Comparison of ENCODE assay signal across 21 cellular contexts in genomic region chr3:50545781-50546180, GRCh38. TPM values are rescaled to one million over a fixed set of nuclear protein-coding genes. Genes with fewer than 3 reads are reported as not detected.
DNase-seq lines count a peak whose midpoint lies in the region; ATAC-seq, FAIRE-seq and TF ChIP-seq lines count a peak whose summit lies in the region.
"Had no signal": no experiment of that assay in that cellular context is flagged by ENCODE, and none has a peak within 500 bp of the region (broad histone marks: within the 10 kb centered on the region; RNA-seq: fewer than 3 reads in every experiment).

No MANE protein-coding gene starts in this region.

- no peak overlapping the region for H3K56ac ChIP-seq in H9 (ENCODE audit: insufficient read length, low read depth, low read length)
- H3K56ac ChIP-seq in H1 (replicated peaks; ENCODE audit: insufficient read length, low read depth, low read length) = no peak overlapping the region

- H2BK120ac ChIP-seq in H9 (ENCODE audit: low read depth, low read length, poor library complexity, severe bottlenecking) (no peak overlapping the region), H1 (replicated peaks; ENCODE audit: low read depth, low read length) (no peak overlapping the region)

- H3K4me1 Mint-ChIP-seq in H9 (peaks cover 26 to 35% of the 10 kb centered on the region in 2 experiments), immature natural killer cell (peaks cover 36% of the 10 kb centered on the region in 2 donors)
- H3K4me1 Mint-ChIP-seq: B cell had no signal

- WGBS in H9 (ENCODE audit: extremely low coverage, insufficient read length, low lambda C conversion rate) = no CpG with 5 or more reads among the region's 1 CpG
- WGBS in H1 (ENCODE audit: extremely low coverage in 1 of 2, insufficient coverage in 1 of 2, insufficient read length in 1 of 2, insufficient replicate concordance in 2 of 2, low coverage in 1 of 2, low lambda C conversion rate in 2 of 2, missing lambda C conversion rate in 1 of 2), 2 experiments = 85% methylated on average over 1 of the region's 1 CpG; no CpG with 5 or more reads in 1 of the 2 experiments

- peaks cover 3% of the 10 kb centered on the region; the same call in 1 of the 2 replicates for H3K27me3 Mint-ChIP-seq in H9 (ENCODE audit: low read depth)
- H3K27me3 Mint-ChIP-seq in immature natural killer cell (ENCODE audit: low read depth in 3 of 3) = peaks cover 0 to 2% (median 1%) of the 10 kb centered on the region in 3 donors

- H3K4me3 ChIP-seq in H1 (ENCODE audit: extremely low read depth in 1 of 4, insufficient read depth in 2 of 4, low read depth in 3 of 4, low read length in 4 of 4) = no peak overlapping the region
- H3K4me3 ChIP-seq: BLaER1 treated with 17β-estradiol and CSF1 and Interleukin-3, amounts not matched to agents 10 nM and 100 nM; GM12878; K562 had no signal

- no peaks in the 10 kb centered on the region for H3K36me3 ChIP-seq in H1 (ENCODE audit: control insufficient read depth in 2 of 4, insufficient read depth in 4 of 4, low read length in 3 of 4)
- H3K36me3 ChIP-seq: BLaER1 treated with 17β-estradiol and CSF1 and Interleukin-3, amounts not matched to agents 10 nM and 100 nM had no signal

- H4K5ac ChIP-seq in H9 (ENCODE audit: insufficient read length, low read depth, low read length) (no peak overlapping the region), H1 (ENCODE audit: insufficient read length, low read depth, low read length) (no peak overlapping the region)

- H2BK12ac ChIP-seq in H9 (ENCODE audit: insufficient read length, low read depth, low read length) (no peak overlapping the region), H1 (ENCODE audit: low read depth, low read length) (peak overlapping the region; percentile 35; the same call in 1 of the 2 replicates)

- H3T11ph ChIP-seq in H9 (ENCODE audit: low read length) = no peak overlapping the region

- H3K27ac Mint-ChIP-seq in H9 (no peak overlapping the region), immature natural killer cell (peak overlapping the region; percentile 17 to 86 (median 60))
- H3K27ac Mint-ChIP-seq: B cell; CD8-positive, alpha-beta T cell; HFFc6 had no signal

- FAIRE-seq in H1 (lab: Jason Lieb, UNC) = no peak
- FAIRE-seq: GM12878, GM19239, HTR-8/SVneo, K562 had no signal

- no peak for TF ChIP-seq RAD21 in H1 (IDR thresholded peaks at IDR 0.05 in 1 of 2, conservative IDR thresholded peaks at IDR 0.05 in 1 of 2; ENCODE audit: low read depth in 2 of 2, low read length in 2 of 2)

- no peak overlapping the region for H3K4me3 Mint-ChIP-seq in H9
- peak overlapping the region in 4 of 5 donors; percentile 66 to 76 (median 68) for H3K4me3 Mint-ChIP-seq in immature natural killer cell
- H3K4me3 Mint-ChIP-seq: B cell; CD8-positive, alpha-beta T cell; HFFc6 had no signal

- CTCF ChIA-PET in H1 (lab: Charles Lee; ENCODE audit: partially characterized antibody) = interaction anchor here (1.0 to 46.5 kb wide), 10 partner anchors 21 to 201 kb away, joined by 3 to 863 read pairs (median 22); partner anchors contain the start of genes CACNA2D2, CISH, CYB561D2 and MAPKAPK3

- no peak overlapping the region for H3K18ac ChIP-seq in H9 (ENCODE audit: insufficient read length, low read depth, low read length)
- H3K18ac ChIP-seq in H1 (ENCODE audit: extremely low read depth, low read length) = peak overlapping the region; percentile 55

- no peak overlapping the region; the same call in 1 of the 2 replicates for H3K14ac ChIP-seq in H9 (ENCODE audit: insufficient read depth, low read length)
- H3K14ac ChIP-seq in H1 (ENCODE audit: insufficient read length) = no peak overlapping the region

- H3K79me2 ChIP-seq in H9 (ENCODE audit: insufficient read depth, low read length) (no peaks in the 10 kb centered on the region), H1 (ENCODE audit: control insufficient read depth in 1 of 2, insufficient read depth in 2 of 2, low read length in 2 of 2) (no peaks in the 10 kb centered on the region)

- POLR2A ChIA-PET in H1 (lab: Charles Lee; ENCODE audit: partially characterized antibody) = interaction anchor here (0.6 to 1.1 kb wide), 2 partner anchors 29 to 50 kb away, joined by 3 read pairs; no protein-coding TSS in a partner anchor

- H3K9me3 ChIP-seq in H9 (ENCODE audit: control insufficient read depth, low read depth, low read length) (no peaks in the 10 kb centered on the region), H1 (ENCODE audit: insufficient read depth in 2 of 2, low read depth in 1 of 2, low read length in 1 of 2) (no peaks in the 10 kb centered on the region)
- H3K9me3 ChIP-seq: BLaER1 treated with 17β-estradiol and CSF1 and Interleukin-3, amounts not matched to agents 10 nM and 100 nM had no signal

- no peaks in the 10 kb centered on the region for H3K79me1 ChIP-seq in H9 (ENCODE audit: insufficient read depth, low read depth, low read length, poor library complexity, severe bottlenecking)
- no peaks in the 10 kb centered on the region for H3K79me1 ChIP-seq in H1 (ENCODE audit: low read depth, low read length)

- H2BK5ac ChIP-seq in H9 (ENCODE audit: insufficient read length, low read length) (no peak overlapping the region), H1 (ENCODE audit: low read depth, low read length) (peak overlapping the region; percentile 52; the same call in 1 of the 2 replicates)

- no peak overlapping the region for H4K8ac ChIP-seq in H9 (replicated peaks; ENCODE audit: insufficient read length, low read depth, low read length)
- H4K8ac ChIP-seq in H1 (ENCODE audit: extremely low read depth, insufficient read depth, low read length) = no peak overlapping the region

- H3K4ac ChIP-seq in H9 (ENCODE audit: low read depth, low read length) (no peak overlapping the region), H1 (replicated peaks; ENCODE audit: insufficient read length, low read depth, low read length) (no peak overlapping the region)

- no peak for TF ChIP-seq EP300 in H1 (IDR thresholded peaks at IDR 0.05; ENCODE audit: borderline replicate concordance in 1 of 2, low read depth in 2 of 2, low read length in 2 of 2)

- no peaks in the 10 kb centered on the region for H3K23me2 ChIP-seq in H9 (ENCODE audit: insufficient read length, low read depth, low read length, poor library complexity, severe bottlenecking)
- no peaks in the 10 kb centered on the region for H3K23me2 ChIP-seq in H1 (ENCODE audit: low read depth, low read length)

- H3K4me2 ChIP-seq in H9 (ENCODE audit: insufficient read depth, insufficient read length, low read length) = no peak overlapping the region
- no peak overlapping the region for H3K4me2 ChIP-seq in H1 (ENCODE audit: insufficient read depth in 1 of 2, low read depth in 2 of 2, low read length in 2 of 2)
- H3K4me2 ChIP-seq: BLaER1 treated with 17β-estradiol and CSF1 and Interleukin-3, amounts not matched to agents 10 nM and 100 nM had no signal

- no peak overlapping the region for H3K27ac ChIP-seq in H9 (ENCODE audit: insufficient read length, low read depth, low read length)
- no peak overlapping the region for H3K27ac ChIP-seq in H1 (ENCODE audit: low read depth, low read length)
- H3K27ac ChIP-seq: BLaER1 treated with 17β-estradiol and CSF1 and Interleukin-3, amounts not matched to agents 10 nM and 100 nM had no signal

- TF ChIP-seq CTCF in H9 (conservative IDR thresholded peaks at IDR 0.05) = no peak
- TF ChIP-seq CTCF in H1 (IDR thresholded peaks at IDR 0.05; ENCODE audit: control extremely low read depth in 1 of 3, insufficient read depth in 1 of 3, low read depth in 1 of 3, low read length in 3 of 3) = no peak
- TF ChIP-seq CTCF in GM10266 (IDR thresholded peaks at IDR 0.05; ENCODE audit: control insufficient read depth, insufficient read depth, low read depth, missing control alignments) = no peak

- H2BK20ac ChIP-seq in H9 (ENCODE audit: low read depth, low read length, poor library complexity, severe bottlenecking) (no peak overlapping the region), H1 (ENCODE audit: low read length) (no peak overlapping the region; the same call in 1 of the 2 replicates)

- H3K36me3 Mint-ChIP-seq in H9 (ENCODE audit: insufficient read depth in 1 of 3, low read depth in 3 of 3) = no peaks in the 10 kb centered on the region
- no peaks in the 10 kb centered on the region for H3K36me3 Mint-ChIP-seq in immature natural killer cell
- H3K36me3 Mint-ChIP-seq: CD8-positive, alpha-beta T cell had no signal

- H2BK15ac ChIP-seq in H9 (ENCODE audit: low read depth, low read length) (no peak overlapping the region), H1 (ENCODE audit: low read length) (peak overlapping the region; percentile 72; the same call in 1 of the 2 replicates)

- ATAC-seq in GM18520 (IDR thresholded peaks at IDR 0.05; ENCODE audit: unreplicated experiment) (no peak), HG03571 (IDR thresholded peaks at IDR 0.05; ENCODE audit: unreplicated experiment) (no peak)
- ATAC-seq: CD8-positive, alpha-beta T cell; GM12878; K562 had no signal

- H3K4me1 ChIP-seq in H9 (ENCODE audit: insufficient read depth, low read length) = no peaks in the 10 kb centered on the region
- H3K4me1 ChIP-seq in H1 (replicated peaks in 1 of 4; ENCODE audit: control insufficient read depth in 3 of 4, insufficient read depth in 4 of 4, low read length in 3 of 4) = peaks cover 0 to 6% (median under 1%) of the 10 kb centered on the region in 4 experiments; a peak in 2 of 7 replicates

- H3K23ac ChIP-seq in H9 (ENCODE audit: insufficient read length, low read depth, low read length) (no peak overlapping the region), H1 (ENCODE audit: insufficient read length) (no peak overlapping the region)

- H3K9me3 Mint-ChIP-seq in H9 (no peaks in the 10 kb centered on the region), immature natural killer cell (no peaks in the 10 kb centered on the region)
- H3K9me3 Mint-ChIP-seq: CD8-positive, alpha-beta T cell; HFFc6 had no signal

- no peaks in the 10 kb centered on the region for H4K20me1 ChIP-seq in H9 (ENCODE audit: control insufficient read depth, insufficient read depth, insufficient read length)
- H4K20me1 ChIP-seq in H1 (replicated peaks in 1 of 2; ENCODE audit: control insufficient read depth in 1 of 2, insufficient read depth in 2 of 2, low read length in 2 of 2) = no peaks in the 10 kb centered on the region

- H4K91ac ChIP-seq in H9 (ENCODE audit: insufficient read length, low read depth, low read length) = no peak overlapping the region
- H4K91ac ChIP-seq in H1 (replicated peaks; ENCODE audit: insufficient read length, low read length) = peak overlapping the region; percentile 48

- H2AFZ ChIP-seq in H9 (ENCODE audit: low read length) = no peak overlapping the region
- no peak overlapping the region; the same call in 1 of the 2 replicates for H2AFZ ChIP-seq in H1 (ENCODE audit: low read length)

- no peak for TF ChIP-seq POLR2A in H1 (IDR thresholded peaks at IDR 0.05; ENCODE audit: control extremely low read depth in 1 of 2, low read depth in 2 of 2, low read length in 2 of 2)

- no peaks in the 10 kb centered on the region for H3K27me3 ChIP-seq in H9 (ENCODE audit: insufficient read depth, low read length)
- no peaks in the 10 kb centered on the region; a peak in 1 of 7 replicates for H3K27me3 ChIP-seq in H1 (replicated peaks in 1 of 4; ENCODE audit: control insufficient read depth in 3 of 4, extremely low read depth in 1 of 4, insufficient read depth in 3 of 4, low read length in 3 of 4)
- H3K27me3 ChIP-seq: BLaER1 treated with 17β-estradiol and CSF1 and Interleukin-3, amounts not matched to agents 10 nM and 100 nM had no signal

- H3K9ac ChIP-seq in H9 (ENCODE audit: extremely low read depth, insufficient read length, low read length) (no peak overlapping the region), H1 (replicated peaks in 1 of 4; ENCODE audit: extremely low read depth in 1 of 4, low read depth in 3 of 4, low read length in 3 of 4) (no peak overlapping the region)
- H3K9ac ChIP-seq: BLaER1 treated with 17β-estradiol and CSF1 and Interleukin-3, amounts not matched to agents 10 nM and 100 nM had no signal

- DNase-seq in H9 = peak; percentile 61
- DNase-seq in H1 (ENCODE audit: low read depth in 1 of 2, low spot score in 2 of 2) = no peak
- no peak for DNase-seq in immature natural killer cell
- no peak for DNase-seq in GM10266 (ENCODE audit: extremely low spot score)
- DNase-seq: Calu3; CD8-positive, alpha-beta T cell; DMS79 treated with DMSO at 0.1 percent for 48 hours; GF-D8; GOT3; HCEC 1CT; HFFc6; IMR-90 had no signal

- H2AK5ac ChIP-seq in H9 (ENCODE audit: insufficient read length, low read length) = no peak overlapping the region
- H2AK5ac ChIP-seq in H1 (ENCODE audit: low read depth, low read length) = no peak overlapping the region

RNA-seq across cellular contexts. Expression of gene C3orf18, which starts 21.8 kb away (rescaled TPM):
- total RNA-seq in H9 (2021) = 5.5 and 7.1 TPM in 2 replicates
- 7.5 and 8.2 TPM in 2 replicates for total RNA-seq in H1 (2021; fragmentation: NEBNext Ultra II Directional; extraction: Animal tissue kit (Norgen Biotek cat#: 25700))
- polyA plus RNA-seq in H1 (2011; rRNA removed) (15.0 and 21.9 TPM in 2 replicates), immature natural killer cell (10 to 100 TPM in 2 of 3 donors, 1 to 10 TPM in 1; 8.8 to 28.8 (median 11.5) TPM)
- 15.7 TPM for polyA plus RNA-seq in H1 (2011; cell fraction: cytosol; rRNA removed)
- 25.8 TPM for polyA plus RNA-seq in H1 (2011; cell fraction: nucleus; rRNA removed)
- polyA plus RNA-seq in H1 (2012, experiment 1 of 2) = 7.4 to 15.9 TPM (median 11.4 TPM) in 4 replicates
- 6.3 TPM for polyA plus RNA-seq in H1 (2012, experiment 2 of 2)
- 4.8 TPM for polyA plus RNA-seq in H1 (2013, experiment 1 of 2)
- 3.9 TPM for polyA plus RNA-seq in H1 (2013, experiment 2 of 2)
- polyA minus RNA-seq in H1 (2011; rRNA and poly(A)+ RNA removed) = 12.0 and 13.5 TPM in 2 replicates
- 5.3 TPM for polyA minus RNA-seq in H1 (2011; cell fraction: cytosol; rRNA and poly(A)+ RNA removed)
- polyA minus RNA-seq in H1 (2011; cell fraction: nucleus; rRNA and poly(A)+ RNA removed) = 5.2 TPM
- total RNA-seq: A172 had no signal

RNA-seq across cellular contexts. Expression of gene HEMK1, which starts 23.5 kb away (rescaled TPM):
- 11.6 and 12.5 TPM in 2 replicates for total RNA-seq in H9 (2021)
- total RNA-seq in H1 (2021; fragmentation: NEBNext Ultra II Directional; extraction: Animal tissue kit (Norgen Biotek cat#: 25700)) = 9.6 and 9.7 TPM in 2 replicates
- polyA plus RNA-seq in H1 (2011; rRNA removed) (10.6 and 13.4 TPM in 2 replicates), immature natural killer cell (10 to 100 TPM; 18.3 to 54.9 (median 29.7) TPM)
- 13.2 TPM for polyA plus RNA-seq in H1 (2011; cell fraction: cytosol; rRNA removed)
- 26.4 TPM for polyA plus RNA-seq in H1 (2011; cell fraction: nucleus; rRNA removed)
- polyA plus RNA-seq in H1 (2012, experiment 1 of 2) = 7.1 to 12.4 TPM (median 9.2 TPM) in 4 replicates
- polyA plus RNA-seq in H1 (2012, experiment 2 of 2) = 10.5 TPM
- polyA plus RNA-seq in H1 (2013, experiment 1 of 2) = 9.5 TPM
- 8.7 TPM for polyA plus RNA-seq in H1 (2013, experiment 2 of 2)
- polyA minus RNA-seq in H1 (2011; rRNA and poly(A)+ RNA removed) = 8.1 and 9.2 TPM in 2 replicates
- 3.8 TPM for polyA minus RNA-seq in H1 (2011; cell fraction: cytosol; rRNA and poly(A)+ RNA removed)
- 18.3 TPM for polyA minus RNA-seq in H1 (2011; cell fraction: nucleus; rRNA and poly(A)+ RNA removed)

RNA-seq across cellular contexts. Expression of gene CACNA2D2, which starts 42.3 kb away (rescaled TPM):
- total RNA-seq in H9 (2021) = 27.7 and 28.1 TPM in 2 replicates
- total RNA-seq in H1 (2021; fragmentation: NEBNext Ultra II Directional; extraction: Animal tissue kit (Norgen Biotek cat#: 25700)) = 14.0 and 14.1 TPM in 2 replicates
- polyA plus RNA-seq in H1 (2011; rRNA removed) = 24.9 and 25.0 TPM in 2 replicates
- 14.3 TPM for polyA plus RNA-seq in H1 (2011; cell fraction: cytosol; rRNA removed)
- polyA plus RNA-seq in H1 (2011; cell fraction: nucleus; rRNA removed) = 43.9 TPM
- polyA plus RNA-seq in H1 (2012, experiment 1 of 2) = 16.0 to 28.5 TPM (median 22.8 TPM) in 4 replicates
- 13.3 TPM for polyA plus RNA-seq in H1 (2012, experiment 2 of 2)
- 16.1 TPM for polyA plus RNA-seq in H1 (2013, experiment 1 of 2)
- polyA plus RNA-seq in H1 (2013, experiment 2 of 2) = 13.8 TPM
- 16.8 and 18.9 TPM in 2 replicates for polyA minus RNA-seq in H1 (2011; rRNA and poly(A)+ RNA removed)
- polyA minus RNA-seq in H1 (2011; cell fraction: cytosol; rRNA and poly(A)+ RNA removed) = 14.2 TPM
- 9.4 TPM for polyA minus RNA-seq in H1 (2011; cell fraction: nucleus; rRNA and poly(A)+ RNA removed)
- 1 to 10 TPM; 1.5 to 6.0 (median 2.3) TPM for polyA plus RNA-seq in immature natural killer cell
- total RNA-seq: IMR-90 had no signal

Comparison
In these comparisons a context has a peak if more than half of its experiments do, and no peak if none do; other contexts are left out.
1. H3K27ac Mint-ChIP-seq: peak in immature natural killer cell (6 of 6); none in H9 (0 of 3).
2. H3K4me3 Mint-ChIP-seq: peak in immature natural killer cell (4 of 5); none in H9 (0 of 2).